9 cellular contexts compared by ENCODE assay signal in genomic region chr11:121426476-121427454, GRCh38. TPM values are rescaled to one million over a fixed set of nuclear protein-coding genes. Genes with fewer than 3 reads are reported as not detected.
DNase-seq lines count a peak whose midpoint lies in the region; ATAC-seq and TF ChIP-seq lines count a peak whose summit lies in the region.
"Had no signal": no experiment of that assay in that cellular context is flagged by ENCODE, and none has a peak within 500 bp of the region (broad histone marks: within the 10 kb centered on the region; RNA-seq: fewer than 3 reads in every experiment).

No MANE protein-coding gene starts in this region.

- no peak overlapping the region for H3K4me3 ChIP-seq in KMS-11 (IDR thresholded peaks at IDR 0.05; ENCODE audit: insufficient read depth, low read depth, low read length)
- H3K4me3 ChIP-seq in cardiac muscle cell, result peak overlapping the region; percentile 16
- H3K4me3 ChIP-seq: lung had no signal

- no peaks in the 10 kb centered on the region for H3K27me3 ChIP-seq in KMS-11 (ENCODE audit: insufficient read depth, low read depth)
- no peaks in the 10 kb centered on the region for H3K27me3 ChIP-seq in cardiac muscle cell

- peaks cover 36% of the 10 kb centered on the region for H3K27me3 Mint-ChIP-seq in progenitor cell of endocrine pancreas

- H4K20me1 ChIP-seq in KMS-11 (ENCODE audit: insufficient read depth), result no peaks in the 10 kb centered on the region

- DNase-seq in activated T-helper 1 cell treated with Interleukin-2 at 50 U/mL for 16 hours (ENCODE audit: low read depth) (peak; percentile 35), cardiac muscle cell (ENCODE audit: low read depth in 1 of 2, low spot score in 1 of 2) (peak in 1 of 2 donors; percentile 55), progenitor cell of endocrine pancreas (ENCODE audit: low spot score, unreplicated experiment) (peak; percentile 25), AML-193 (lab: John Stamatoyannopoulos, UW) (no peak), NCI-H1694 (lab: John Stamatoyannopoulos, UW) (no peak)

- no peaks in the 10 kb centered on the region for H3K36me3 Mint-ChIP-seq in progenitor cell of endocrine pancreas (ENCODE audit: insufficient read depth)

- H3K36me3 ChIP-seq in KMS-11 (ENCODE audit: insufficient read depth) (no peaks in the 10 kb centered on the region), cardiac muscle cell (no peaks in the 10 kb centered on the region)

- no peaks in the 10 kb centered on the region for H3K9me3 Mint-ChIP-seq in progenitor cell of endocrine pancreas (ENCODE audit: low read depth)

- ATAC-seq in HG02840 (IDR thresholded peaks at IDR 0.05; ENCODE audit: low FRiP score, unreplicated experiment), result no peak

- no peaks in the 10 kb centered on the region for H3K9me3 ChIP-seq in cardiac muscle cell (ENCODE audit: low read depth)

- TF ChIP-seq CTCF in GM12872 (IDR thresholded peaks at IDR 0.05; ENCODE audit: insufficient read depth, low read depth, low read length) (peak; percentile 36; the same call in 2 of the 3 replicates), KMS-11 (conservative IDR thresholded peaks at IDR 0.05; ENCODE audit: low read depth, low read length) (no peak), cardiac muscle cell (IDR thresholded peaks at IDR 0.05; ENCODE audit: low read depth, low read length) (no peak), progenitor cell of endocrine pancreas (IDR thresholded peaks at IDR 0.05; ENCODE audit: unreplicated experiment) (peak; percentile 34)

- no peak overlapping the region for H3K27ac Mint-ChIP-seq in progenitor cell of endocrine pancreas

- H3K79me2 ChIP-seq in KMS-11 (ENCODE audit: insufficient read depth, low read depth), result no peaks in the 10 kb centered on the region

- H3K27ac ChIP-seq in KMS-11 (no peak overlapping the region), cardiac muscle cell (no peak overlapping the region)

- 0 out of 2 replicates have a peak overlapping the region, but pooled peaks have one; percentile 29 for H3K4me2 ChIP-seq in KMS-11

- H2AFZ ChIP-seq in KMS-11 (ENCODE audit: low read depth), result peak overlapping the region; percentile 34; the same call in 1 of the 2 replicates

- H3K4me1 ChIP-seq in KMS-11 (ENCODE audit: low read depth, poor library complexity, severe bottlenecking) (peaks cover 12% of the 10 kb centered on the region), cardiac muscle cell (ENCODE audit: low read depth) (no peaks in the 10 kb centered on the region)

- no peak overlapping the region for H3K9ac ChIP-seq in KMS-11

- peak overlapping the region; percentile 67 for H3K4me3 Mint-ChIP-seq in progenitor cell of endocrine pancreas (ENCODE audit: low read depth)

- H3K4me1 Mint-ChIP-seq in progenitor cell of endocrine pancreas (ENCODE audit: low read depth), result peaks cover 3% of the 10 kb centered on the region

RNA-seq across cellular contexts. Expression of gene SORL1, which starts 25.3 kb away (rescaled TPM):
- total RNA-seq in cardiac muscle cell (9.8 and 18.2 TPM in 2 replicates), progenitor cell of endocrine pancreas (30.9 and 31.8 TPM in 2 replicates)
- polyA plus RNA-seq in cardiac muscle cell, result 6.4 and 17.1 TPM in 2 replicates

Comparison
In these comparisons a context has a peak if more than half of its experiments do, and no peak if none do; other contexts are left out.
1. CTCF ChIP-seq: peak in GM12872 (single experiment) and progenitor cell of endocrine pancreas (single experiment); none in KMS-11 (single experiment) and cardiac muscle cell (single experiment).
2. DNase-seq: peak in activated T-helper 1 cell treated with Interleukin-2 at 50 U/mL for 16 hours (single experiment) and progenitor cell of endocrine pancreas (single experiment); none in AML-193 (0 of 2) and NCI-H1694 (single experiment).